In the genomic region with DNA sequence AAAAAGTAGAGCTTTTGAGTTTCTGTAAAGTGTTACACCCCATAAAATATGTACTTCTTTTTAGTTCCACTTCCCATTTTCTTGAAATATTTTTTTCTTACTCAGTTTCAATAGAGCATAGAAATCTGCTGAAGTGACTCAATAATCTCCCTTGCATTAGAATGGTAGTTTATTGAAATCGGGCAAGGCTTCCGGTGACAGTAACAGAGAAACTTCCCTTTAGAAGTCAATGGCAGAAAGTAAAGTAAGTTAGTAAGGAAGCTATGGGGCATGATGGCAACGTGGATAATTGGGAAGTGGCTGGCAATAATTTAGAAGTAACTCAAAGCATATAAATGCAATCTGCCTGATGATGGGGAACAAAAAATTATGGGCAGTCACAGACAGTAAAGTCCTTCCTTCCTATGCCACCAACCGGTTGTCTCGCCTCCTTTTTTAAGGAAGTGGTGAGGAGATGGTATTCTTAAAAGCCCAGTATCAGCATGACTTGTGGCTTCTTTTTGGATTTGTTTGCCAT, we compare ENCODE assay signal across 11 cellular contexts. TPM values are rescaled to one million over a fixed set of nuclear protein-coding genes. Genes with fewer than 3 reads are reported as not detected.
DNase-seq lines count a peak whose midpoint lies in the region; ATAC-seq and TF ChIP-seq lines count a peak whose summit lies in the region.
"Had no signal": no experiment of that assay in that cellular context is flagged by ENCODE, and none has a peak within 500 bp of the region (broad histone marks: within the 10 kb centered on the region; RNA-seq: fewer than 3 reads in every experiment).

No MANE protein-coding gene starts in this region.

- no peak overlapping the region for H3K18ac ChIP-seq in mesenchymal stem cell (ENCODE audit: low read depth in 1 of 2, low read length in 2 of 2)

- H4K91ac ChIP-seq in mesenchymal stem cell (ENCODE audit: low read length), result no peak overlapping the region

- no peaks in the 10 kb centered on the region for H3K9me3 Mint-ChIP-seq in activated B cell treated with CpG ODN at 0.5 μM for 24 hours
- H3K9me3 Mint-ChIP-seq: activated T-cell treated with anti-CD3 and anti-CD28 coated beads, Interleukin-2, amount 50 U/mL, for 4 hours; nephron had no signal

- CTCF ChIA-PET in activated B cell treated with CpG ODN at 0.5 μM for 24 hours (lab: Charles Lee), result interaction anchor here (1.2 to 7.5 kb wide), 4 partner anchors 9 to 41 kb away, joined by 3 to 34 read pairs (median 14); no protein-coding TSS in a partner anchor

- no peak overlapping the region for H3K14ac ChIP-seq in mesenchymal stem cell (ENCODE audit: low read length in 2 of 2)

- no peaks in the 10 kb centered on the region for H3K27me3 Mint-ChIP-seq in activated B cell treated with CpG ODN at 0.5 μM for 24 hours

- H3K79me2 ChIP-seq in GM23248 (ENCODE audit: insufficient read depth), result no peaks in the 10 kb centered on the region

- peak overlapping the region; percentile 97 for H3K27ac Mint-ChIP-seq in activated B cell treated with CpG ODN at 0.5 μM for 24 hours
- H3K27ac Mint-ChIP-seq: nephron had no signal

- TF ChIP-seq CTCF in GM12864 (IDR thresholded peaks at IDR 0.05; ENCODE audit: low read depth, low read length, missing control alignments) (no peak), activated B cell treated with CpG ODN at 0.5 μM for 24 hours (IDR thresholded peaks at IDR 0.05) (no peak), omental fat pad (IDR thresholded peaks at IDR 0.05) (no peak)

- no peaks in the 10 kb centered on the region for H3K9me2 ChIP-seq in GM23248 (ENCODE audit: insufficient read depth)

- WGBS in GM23248 (ENCODE audit: low coverage in 1 of 2, low lambda C conversion rate in 2 of 2, missing lambda C conversion rate in 2 of 2), 2 experiments, result 43 to 49% methylated on average over 5 of the region's 5 CpGs
- WGBS in mesenchymal stem cell, result 74% methylated on average over 3 of the region's 5 CpGs

- H3K4me1 Mint-ChIP-seq in activated B cell treated with CpG ODN at 0.5 μM for 24 hours, result peaks cover 79% of the 10 kb centered on the region
- H3K4me1 Mint-ChIP-seq: nephron had no signal

- no peaks in the 10 kb centered on the region for H3K79me1 ChIP-seq in mesenchymal stem cell (replicated peaks; ENCODE audit: low read length, poor library complexity, severe bottlenecking)

- POLR2A ChIA-PET in activated B cell treated with CpG ODN at 0.5 μM for 24 hours (lab: Charles Lee), result interaction anchor here (0.7 to 11.2 kb wide), 14 partner anchors 9 to 42 kb away, joined by 3 to 155 read pairs (median 8); a partner anchor contains a TSS

- H2BK5ac ChIP-seq in mesenchymal stem cell (ENCODE audit: low read depth, low read length, poor library complexity, severe bottlenecking), result no peak overlapping the region

- H3K4me3 Mint-ChIP-seq in activated B cell treated with CpG ODN at 0.5 μM for 24 hours, result peak overlapping the region; percentile 77
- H3K4me3 Mint-ChIP-seq: activated T-cell treated with anti-CD3 and anti-CD28 coated beads, Interleukin-2, amount 50 U/mL, for 4 hours; nephron had no signal

- H3K4me1 ChIP-seq in GM23248 (ENCODE audit: insufficient read depth) (no peaks in the 10 kb centered on the region), mesenchymal stem cell (ENCODE audit: control insufficient read depth, insufficient read depth, low read depth, low read length) (no peaks in the 10 kb centered on the region)

- ATAC-seq in GM21367 (IDR thresholded peaks at IDR 0.05; ENCODE audit: unreplicated experiment), result peak; percentile 58
- peak; percentile 66 for ATAC-seq in HG03342 (IDR thresholded peaks at IDR 0.05; ENCODE audit: unreplicated experiment)
- ATAC-seq in activated B cell treated with CpG ODN at 0.5 μM for 24 hours (ENCODE audit: low read depth), result peak; percentile 71
- ATAC-seq in omental fat pad (ENCODE audit: low FRiP score), result no peak

- DNase-seq in GM12864 (ENCODE audit: low read depth) (no peak), activated B cell treated with CpG ODN at 0.5 μM for 24 hours (no peak), GM23248 (no peak), mesenchymal stem cell (no peak), NCI-H345 treated with DMSO at 0.1 percent for 48 hours (lab: John Stamatoyannopoulos, UW; ENCODE audit: unreplicated experiment) (no peak), omental fat pad (ENCODE audit: low spot score) (no peak)
- DNase-seq: activated T-cell treated with anti-CD3 and anti-CD28 coated beads, Interleukin-2, amount 50 U/mL, for 4 hours; NCI-H2227 treated with DMSO at 0.1 percent for 48 hours had no signal

- H3K27ac ChIP-seq in GM23248 (no peak overlapping the region), mesenchymal stem cell (ENCODE audit: low read length, poor library complexity, severe bottlenecking) (no peak overlapping the region)

- no peak overlapping the region for H2BK12ac ChIP-seq in mesenchymal stem cell (ENCODE audit: low read length in 2 of 2)

- in situ Hi-C loops in GM23248 (cut with MboI), result no loop called here

- no peak overlapping the region for H3K23ac ChIP-seq in mesenchymal stem cell (ENCODE audit: low read length in 2 of 2)

- H3K9ac ChIP-seq in GM23248, result no peak overlapping the region
- no peak overlapping the region for H3K9ac ChIP-seq in mesenchymal stem cell (ENCODE audit: low read length)

- H3K4ac ChIP-seq in mesenchymal stem cell (ENCODE audit: low read depth in 1 of 2, low read length in 2 of 2), result no peak overlapping the region

- H2AFZ ChIP-seq in GM23248 (no peak overlapping the region), mesenchymal stem cell (ENCODE audit: low read depth, low read length) (no peak overlapping the region)

- no peak overlapping the region for H3K4me2 ChIP-seq in GM23248 (ENCODE audit: unreplicated experiment)
- no peak overlapping the region for H3K4me2 ChIP-seq in mesenchymal stem cell (ENCODE audit: low read length, poor library complexity, severe bottlenecking)

- no peak overlapping the region for H2BK15ac ChIP-seq in mesenchymal stem cell (ENCODE audit: low read depth, poor library complexity, severe bottlenecking)

- H3K36me3 ChIP-seq in GM23248 (ENCODE audit: low read depth) (no peaks in the 10 kb centered on the region), mesenchymal stem cell (ENCODE audit: control insufficient read depth in 1 of 2, insufficient read depth in 2 of 2, low read depth in 1 of 2, low read length in 2 of 2) (no peaks in the 10 kb centered on the region)

- intact Hi-C loops in activated B cell treated with CpG ODN at 0.5 μM for 24 hours (cut with micrococcal nuclease), result loop anchor here (1.0 kb wide), 4 partner anchors 10 to 60 kb away; a partner anchor contains a TSS

- H2AK5ac ChIP-seq in mesenchymal stem cell (ENCODE audit: low read length, severe bottlenecking), result no peak overlapping the region

- H3K27me3 ChIP-seq in GM23248 (replicated peaks; ENCODE audit: insufficient read depth) (no peaks in the 10 kb centered on the region), mesenchymal stem cell (ENCODE audit: control insufficient read depth in 1 of 2, insufficient read depth in 1 of 2, low read length in 2 of 2) (peaks cover 0 to 9% of the 10 kb centered on the region in 2 experiments)

- H3K36me3 Mint-ChIP-seq in activated B cell treated with CpG ODN at 0.5 μM for 24 hours (ENCODE audit: low read depth), result peaks cover 67% of the 10 kb centered on the region

- H3F3A ChIP-seq in GM23248 (ENCODE audit: insufficient read depth), result no peaks in the 10 kb centered on the region

- no peaks in the 10 kb centered on the region for H3K9me3 ChIP-seq in GM23248 (ENCODE audit: low read depth)
- H3K9me3 ChIP-seq in mesenchymal stem cell (ENCODE audit: control insufficient read depth, low read length), result no peaks in the 10 kb centered on the region

- peak overlapping the region; percentile 30; the same call in 1 of the 2 replicates for H3K4me3 ChIP-seq in GM12864 (ENCODE audit: low read depth, low read length)
- H3K4me3 ChIP-seq in GM23248, result no peak overlapping the region
- H3K4me3 ChIP-seq in mesenchymal stem cell (ENCODE audit: insufficient read depth in 1 of 2, low read depth in 1 of 2, low read length in 2 of 2), result no peak overlapping the region

- H2BK120ac ChIP-seq in mesenchymal stem cell (ENCODE audit: low read depth, low read length), result no peak overlapping the region

- no peaks in the 10 kb centered on the region for H4K20me1 ChIP-seq in GM23248 (ENCODE audit: insufficient read depth)

- no peak overlapping the region for H4K8ac ChIP-seq in mesenchymal stem cell (ENCODE audit: low read length)

RNA-seq across cellular contexts. Expression of a gene that starts 7.6 kb away (rescaled TPM):
- total RNA-seq in activated B cell treated with CpG ODN at 0.5 μM for 24 hours, result 155 and 165 TPM in 2 replicates
- total RNA-seq in GM23248 (2014; rRNA removed; shearing (Covaris generic)), result not detected in 2 replicates
- polyA plus RNA-seq in GM23248 (2016; fragmentation: Nextera tagmentation; extraction: Ambion mirVana), result not detected in 2 replicates
- polyA plus RNA-seq in mesenchymal stem cell (2013, experiment 1 of 2), result not detected
- not detected for polyA plus RNA-seq in mesenchymal stem cell (2013, experiment 2 of 2)
- 10 to 100 TPM; 47.3 to 71.9 (median 51.7) TPM for total RNA-seq in omental fat pad

RNA-seq across cellular contexts. Expression of a gene that starts 60.0 kb away (rescaled TPM):
- total RNA-seq in activated B cell treated with CpG ODN at 0.5 μM for 24 hours (17.7 and 19.1 TPM in 2 replicates), omental fat pad (10 to 100 TPM; 22.3 to 32.1 (median 27.0) TPM)
- total RNA-seq in GM23248 (2014; rRNA removed; shearing (Covaris generic)), result 43.4 and 46.3 TPM in 2 replicates
- polyA plus RNA-seq in GM23248 (2016; fragmentation: Nextera tagmentation; extraction: Ambion mirVana), result 64.3 and 65.4 TPM in 2 replicates
- 24.0 TPM for polyA plus RNA-seq in mesenchymal stem cell (2013, experiment 1 of 2)
- polyA plus RNA-seq in mesenchymal stem cell (2013, experiment 2 of 2), result 25.5 TPM

Comparison
In these comparisons a context has a peak if more than half of its experiments do, and no peak if none do; other contexts are left out.
1. RNA of a gene that starts 7.6 kb away (total RNA-seq): 155 to 165 TPM in activated B cell treated with CpG ODN at 0.5 μM for 24 hours and 47.3 to 71.9 TPM in omental fat pad; not detected in GM23248; every median in the first group is over 10 times any median in the second.